Comparison of ENCODE assay signal across 1 cellular context in the genomic region with DNA sequence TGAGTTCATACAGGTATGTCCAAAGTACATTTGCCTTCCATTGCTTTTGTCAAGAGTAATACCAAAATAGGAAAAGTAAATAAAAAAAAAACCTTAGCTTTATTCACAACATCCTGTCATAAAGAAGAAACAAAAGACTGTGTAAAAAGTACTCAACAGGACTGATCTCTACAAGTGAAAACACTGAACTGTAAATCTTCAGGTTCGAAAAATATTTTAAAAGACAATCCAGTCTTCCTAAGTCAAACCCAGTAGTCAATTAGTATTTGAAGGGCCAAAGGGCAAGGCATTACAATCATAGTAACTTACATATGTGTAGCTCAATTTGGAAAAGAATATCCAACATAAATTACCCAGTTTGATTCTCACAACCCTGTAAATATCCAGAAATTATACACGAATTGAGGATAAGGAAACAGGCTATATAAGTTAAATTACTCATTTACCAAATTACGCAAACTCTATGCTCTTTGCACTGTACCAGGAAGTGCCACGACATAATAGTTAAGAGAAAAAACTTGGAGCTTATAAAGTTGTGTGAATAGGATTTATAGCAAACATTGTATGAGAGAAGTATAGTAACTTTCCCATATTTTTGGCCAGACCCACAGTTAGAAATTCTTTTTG.
TF ChIP-seq lines count a peak whose summit lies in the region.

No MANE protein-coding gene starts in this region.

TF ChIP-seq in HepG2, 621 proteins besides CTCF, POLR2A, EP300 and RAD21 (continued from another document and continues in another):
- TF ChIP-seq, protein P1, sequence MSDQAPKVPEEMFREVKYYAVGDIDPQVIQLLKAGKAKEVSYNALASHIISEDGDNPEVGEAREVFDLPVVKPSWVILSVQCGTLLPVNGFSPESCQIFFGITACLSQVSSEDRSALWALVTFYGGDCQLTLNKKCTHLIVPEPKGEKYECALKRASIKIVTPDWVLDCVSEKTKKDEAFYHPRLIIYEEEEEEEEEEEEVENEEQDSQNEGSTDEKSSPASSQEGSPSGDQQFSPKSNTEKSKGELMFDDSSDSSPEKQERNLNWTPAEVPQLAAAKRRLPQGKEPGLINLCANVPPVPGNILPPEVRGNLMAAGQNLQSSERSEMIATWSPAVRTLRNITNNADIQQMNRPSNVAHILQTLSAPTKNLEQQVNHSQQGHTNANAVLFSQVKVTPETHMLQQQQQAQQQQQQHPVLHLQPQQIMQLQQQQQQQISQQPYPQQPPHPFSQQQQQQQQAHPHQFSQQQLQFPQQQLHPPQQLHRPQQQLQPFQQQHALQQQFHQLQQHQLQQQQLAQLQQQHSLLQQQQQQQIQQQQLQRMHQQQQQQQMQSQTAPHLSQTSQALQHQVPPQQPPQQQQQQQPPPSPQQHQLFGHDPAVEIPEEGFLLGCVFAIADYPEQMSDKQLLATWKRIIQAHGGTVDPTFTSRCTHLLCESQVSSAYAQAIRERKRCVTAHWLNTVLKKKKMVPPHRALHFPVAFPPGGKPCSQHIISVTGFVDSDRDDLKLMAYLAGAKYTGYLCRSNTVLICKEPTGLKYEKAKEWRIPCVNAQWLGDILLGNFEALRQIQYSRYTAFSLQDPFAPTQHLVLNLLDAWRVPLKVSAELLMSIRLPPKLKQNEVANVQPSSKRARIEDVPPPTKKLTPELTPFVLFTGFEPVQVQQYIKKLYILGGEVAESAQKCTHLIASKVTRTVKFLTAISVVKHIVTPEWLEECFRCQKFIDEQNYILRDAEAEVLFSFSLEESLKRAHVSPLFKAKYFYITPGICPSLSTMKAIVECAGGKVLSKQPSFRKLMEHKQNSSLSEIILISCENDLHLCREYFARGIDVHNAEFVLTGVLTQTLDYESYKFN (CRISPR knock-in tag; conservative IDR thresholded peaks at IDR 0.05), result peak; percentile 86
- TF ChIP-seq SOX6 (IDR thresholded peaks at IDR 0.05), result no peak
- TF ChIP-seq SOX6 (CRISPR knock-in tag; IDR thresholded peaks at IDR 0.05), result peak; percentile 76
- no peak for TF ChIP-seq NFATC3 (CRISPR knock-in tag; IDR thresholded peaks at IDR 0.05)
- TF ChIP-seq, protein P2, sequence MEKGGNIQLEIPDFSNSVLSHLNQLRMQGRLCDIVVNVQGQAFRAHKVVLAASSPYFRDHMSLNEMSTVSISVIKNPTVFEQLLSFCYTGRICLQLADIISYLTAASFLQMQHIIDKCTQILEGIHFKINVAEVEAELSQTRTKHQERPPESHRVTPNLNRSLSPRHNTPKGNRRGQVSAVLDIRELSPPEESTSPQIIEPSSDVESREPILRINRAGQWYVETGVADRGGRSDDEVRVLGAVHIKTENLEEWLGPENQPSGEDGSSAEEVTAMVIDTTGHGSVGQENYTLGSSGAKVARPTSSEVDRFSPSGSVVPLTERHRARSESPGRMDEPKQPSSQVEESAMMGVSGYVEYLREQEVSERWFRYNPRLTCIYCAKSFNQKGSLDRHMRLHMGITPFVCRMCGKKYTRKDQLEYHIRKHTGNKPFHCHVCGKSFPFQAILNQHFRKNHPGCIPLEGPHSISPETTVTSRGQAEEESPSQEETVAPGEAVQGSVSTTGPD (CRISPR knock-in tag; IDR thresholded peaks at IDR 0.05), result no peak
- TF ChIP-seq NONO (IDR thresholded peaks at IDR 0.05), result no peak
- no peak for TF ChIP-seq NONO (CRISPR knock-in tag; conservative IDR thresholded peaks at IDR 0.05)
- TF ChIP-seq RFXAP (CRISPR knock-in tag; IDR thresholded peaks at IDR 0.05; ENCODE audit: borderline replicate concordance), result no peak
- TF ChIP-seq ZNF777 (CRISPR knock-in tag; IDR thresholded peaks at IDR 0.05), result no peak
- no peak for TF ChIP-seq ZNF296 (CRISPR knock-in tag; conservative IDR thresholded peaks at IDR 0.05)
- TF ChIP-seq SALL1 (CRISPR knock-in tag; IDR thresholded peaks at IDR 0.05), result no peak
- TF ChIP-seq, protein P3, sequence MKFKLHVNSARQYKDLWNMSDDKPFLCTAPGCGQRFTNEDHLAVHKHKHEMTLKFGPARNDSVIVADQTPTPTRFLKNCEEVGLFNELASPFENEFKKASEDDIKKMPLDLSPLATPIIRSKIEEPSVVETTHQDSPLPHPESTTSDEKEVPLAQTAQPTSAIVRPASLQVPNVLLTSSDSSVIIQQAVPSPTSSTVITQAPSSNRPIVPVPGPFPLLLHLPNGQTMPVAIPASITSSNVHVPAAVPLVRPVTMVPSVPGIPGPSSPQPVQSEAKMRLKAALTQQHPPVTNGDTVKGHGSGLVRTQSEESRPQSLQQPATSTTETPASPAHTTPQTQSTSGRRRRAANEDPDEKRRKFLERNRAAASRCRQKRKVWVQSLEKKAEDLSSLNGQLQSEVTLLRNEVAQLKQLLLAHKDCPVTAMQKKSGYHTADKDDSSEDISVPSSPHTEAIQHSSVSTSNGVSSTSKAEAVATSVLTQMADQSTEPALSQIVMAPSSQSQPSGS (CRISPR knock-in tag; IDR thresholded peaks at IDR 0.05), result no peak
- TF ChIP-seq IRF2 (CRISPR knock-in tag; IDR thresholded peaks at IDR 0.05), result 0 out of 2 replicates have a peak, but pooled peaks have one; percentile 32
- TF ChIP-seq SMAD9 (CRISPR knock-in tag; IDR thresholded peaks at IDR 0.05), result no peak
- TF ChIP-seq, protein P4, sequence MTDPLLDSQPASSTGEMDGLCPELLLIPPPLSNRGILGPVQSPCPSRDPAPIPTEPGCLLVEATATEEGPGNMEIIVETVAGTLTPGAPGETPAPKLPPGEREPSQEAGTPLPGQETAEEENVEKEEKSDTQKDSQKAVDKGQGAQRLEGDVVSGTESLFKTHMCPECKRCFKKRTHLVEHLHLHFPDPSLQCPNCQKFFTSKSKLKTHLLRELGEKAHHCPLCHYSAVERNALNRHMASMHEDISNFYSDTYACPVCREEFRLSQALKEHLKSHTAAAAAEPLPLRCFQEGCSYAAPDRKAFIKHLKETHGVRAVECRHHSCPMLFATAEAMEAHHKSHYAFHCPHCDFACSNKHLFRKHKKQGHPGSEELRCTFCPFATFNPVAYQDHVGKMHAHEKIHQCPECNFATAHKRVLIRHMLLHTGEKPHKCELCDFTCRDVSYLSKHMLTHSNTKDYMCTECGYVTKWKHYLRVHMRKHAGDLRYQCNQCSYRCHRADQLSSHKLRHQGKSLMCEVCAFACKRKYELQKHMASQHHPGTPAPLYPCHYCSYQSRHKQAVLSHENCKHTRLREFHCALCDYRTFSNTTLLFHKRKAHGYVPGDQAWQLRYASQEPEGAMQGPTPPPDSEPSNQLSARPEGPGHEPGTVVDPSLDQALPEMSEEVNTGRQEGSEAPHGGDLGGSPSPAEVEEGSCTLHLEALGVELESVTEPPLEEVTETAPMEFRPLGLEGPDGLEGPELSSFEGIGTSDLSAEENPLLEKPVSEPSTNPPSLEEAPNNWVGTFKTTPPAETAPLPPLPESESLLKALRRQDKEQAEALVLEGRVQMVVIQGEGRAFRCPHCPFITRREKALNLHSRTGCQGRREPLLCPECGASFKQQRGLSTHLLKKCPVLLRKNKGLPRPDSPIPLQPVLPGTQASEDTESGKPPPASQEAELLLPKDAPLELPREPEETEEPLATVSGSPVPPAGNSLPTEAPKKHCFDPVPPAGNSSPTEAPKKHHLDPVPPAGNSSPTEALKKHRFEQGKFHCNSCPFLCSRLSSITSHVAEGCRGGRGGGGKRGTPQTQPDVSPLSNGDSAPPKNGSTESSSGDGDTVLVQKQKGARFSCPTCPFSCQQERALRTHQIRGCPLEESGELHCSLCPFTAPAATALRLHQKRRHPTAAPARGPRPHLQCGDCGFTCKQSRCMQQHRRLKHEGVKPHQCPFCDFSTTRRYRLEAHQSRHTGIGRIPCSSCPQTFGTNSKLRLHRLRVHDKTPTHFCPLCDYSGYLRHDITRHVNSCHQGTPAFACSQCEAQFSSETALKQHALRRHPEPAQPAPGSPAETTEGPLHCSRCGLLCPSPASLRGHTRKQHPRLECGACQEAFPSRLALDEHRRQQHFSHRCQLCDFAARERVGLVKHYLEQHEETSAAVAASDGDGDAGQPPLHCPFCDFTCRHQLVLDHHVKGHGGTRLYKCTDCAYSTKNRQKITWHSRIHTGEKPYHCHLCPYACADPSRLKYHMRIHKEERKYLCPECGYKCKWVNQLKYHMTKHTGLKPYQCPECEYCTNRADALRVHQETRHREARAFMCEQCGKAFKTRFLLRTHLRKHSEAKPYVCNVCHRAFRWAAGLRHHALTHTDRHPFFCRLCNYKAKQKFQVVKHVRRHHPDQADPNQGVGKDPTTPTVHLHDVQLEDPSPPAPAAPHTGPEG (CRISPR knock-in tag; IDR thresholded peaks at IDR 0.05), result no peak
- peak; percentile 87 for TF ChIP-seq CHD4 (IDR thresholded peaks at IDR 0.05; ENCODE audit: borderline replicate concordance, low read length)
- no peak for TF ChIP-seq ZNF343 (CRISPR knock-in tag; IDR thresholded peaks at IDR 0.05)
- TF ChIP-seq ZNF282 (IDR thresholded peaks at IDR 0.05; ENCODE audit: partially characterized antibody), result no peak
- peak; percentile 41; the same call in 1 of the 2 replicates for TF ChIP-seq ZNF264 (CRISPR knock-in tag; IDR thresholded peaks at IDR 0.05)
- TF ChIP-seq, protein P5, sequence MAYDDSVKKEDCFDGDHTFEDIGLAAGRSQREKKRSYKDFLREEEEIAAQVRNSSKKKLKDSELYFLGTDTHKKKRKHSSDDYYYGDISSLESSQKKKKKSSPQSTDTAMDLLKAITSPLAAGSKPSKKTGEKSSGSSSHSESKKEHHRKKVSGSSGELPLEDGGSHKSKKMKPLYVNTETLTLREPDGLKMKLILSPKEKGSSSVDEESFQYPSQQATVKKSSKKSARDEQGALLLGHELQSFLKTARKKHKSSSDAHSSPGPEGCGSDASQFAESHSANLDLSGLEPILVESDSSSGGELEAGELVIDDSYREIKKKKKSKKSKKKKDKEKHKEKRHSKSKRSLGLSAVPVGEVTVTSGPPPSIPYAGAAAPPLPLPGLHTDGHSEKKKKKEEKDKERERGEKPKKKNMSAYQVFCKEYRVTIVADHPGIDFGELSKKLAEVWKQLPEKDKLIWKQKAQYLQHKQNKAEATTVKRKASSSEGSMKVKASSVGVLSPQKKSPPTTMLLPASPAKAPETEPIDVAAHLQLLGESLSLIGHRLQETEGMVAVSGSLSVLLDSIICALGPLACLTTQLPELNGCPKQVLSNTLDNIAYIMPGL (CRISPR knock-in tag; IDR thresholded peaks at IDR 0.05; ENCODE audit: borderline replicate concordance in 1 of 2, low read depth in 1 of 2), result no peak
- no peak for TF ChIP-seq SNAPC2 (CRISPR knock-in tag; IDR thresholded peaks at IDR 0.05)
- 0 out of 2 replicates have a peak, but pooled peaks have one; percentile 6 for TF ChIP-seq STAG1 (CRISPR knock-in tag; IDR thresholded peaks at IDR 0.05)
- no peak for TF ChIP-seq ZNF232 (CRISPR knock-in tag; IDR thresholded peaks at IDR 0.05; ENCODE audit: borderline replicate concordance)
- TF ChIP-seq FOXJ3 (CRISPR knock-in tag; IDR thresholded peaks at IDR 0.05; ENCODE audit: borderline replicate concordance), result peak; percentile 61; the same call in 1 of the 2 replicates
- no peak for TF ChIP-seq CHD2 (IDR thresholded peaks at IDR 0.05; ENCODE audit: low read depth, low read length)
- no peak for TF ChIP-seq ZNF558 (CRISPR knock-in tag; IDR thresholded peaks at IDR 0.05; ENCODE audit: borderline replicate concordance)
- TF ChIP-seq CEBPB (IDR thresholded peaks at IDR 0.05; ENCODE audit: borderline replicate concordance, low read depth, low read length), result peak; percentile 95
- TF ChIP-seq, protein P6, sequence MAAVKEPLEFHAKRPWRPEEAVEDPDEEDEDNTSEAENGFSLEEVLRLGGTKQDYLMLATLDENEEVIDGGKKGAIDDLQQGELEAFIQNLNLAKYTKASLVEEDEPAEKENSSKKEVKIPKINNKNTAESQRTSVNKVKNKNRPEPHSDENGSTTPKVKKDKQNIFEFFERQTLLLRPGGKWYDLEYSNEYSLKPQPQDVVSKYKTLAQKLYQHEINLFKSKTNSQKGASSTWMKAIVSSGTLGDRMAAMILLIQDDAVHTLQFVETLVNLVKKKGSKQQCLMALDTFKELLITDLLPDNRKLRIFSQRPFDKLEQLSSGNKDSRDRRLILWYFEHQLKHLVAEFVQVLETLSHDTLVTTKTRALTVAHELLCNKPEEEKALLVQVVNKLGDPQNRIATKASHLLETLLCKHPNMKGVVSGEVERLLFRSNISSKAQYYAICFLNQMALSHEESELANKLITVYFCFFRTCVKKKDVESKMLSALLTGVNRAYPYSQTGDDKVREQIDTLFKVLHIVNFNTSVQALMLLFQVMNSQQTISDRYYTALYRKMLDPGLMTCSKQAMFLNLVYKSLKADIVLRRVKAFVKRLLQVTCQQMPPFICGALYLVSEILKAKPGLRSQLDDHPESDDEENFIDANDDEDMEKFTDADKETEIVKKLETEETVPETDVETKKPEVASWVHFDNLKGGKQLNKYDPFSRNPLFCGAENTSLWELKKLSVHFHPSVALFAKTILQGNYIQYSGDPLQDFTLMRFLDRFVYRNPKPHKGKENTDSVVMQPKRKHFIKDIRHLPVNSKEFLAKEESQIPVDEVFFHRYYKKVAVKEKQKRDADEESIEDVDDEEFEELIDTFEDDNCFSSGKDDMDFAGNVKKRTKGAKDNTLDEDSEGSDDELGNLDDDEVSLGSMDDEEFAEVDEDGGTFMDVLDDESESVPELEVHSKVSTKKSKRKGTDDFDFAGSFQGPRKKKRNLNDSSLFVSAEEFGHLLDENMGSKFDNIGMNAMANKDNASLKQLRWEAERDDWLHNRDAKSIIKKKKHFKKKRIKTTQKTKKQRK (IDR thresholded peaks at IDR 0.05; ENCODE audit: low read length), result no peak
- peak; percentile 93 for TF ChIP-seq ELF1 (CRISPR knock-in tag; IDR thresholded peaks at IDR 0.05)
- TF ChIP-seq ZNF230 (CRISPR knock-in tag; IDR thresholded peaks at IDR 0.05), result no peak
- TF ChIP-seq CBX1 (IDR thresholded peaks at IDR 0.05; ENCODE audit: low read depth), result no peak
- TF ChIP-seq PHF8 (CRISPR knock-in tag; IDR thresholded peaks at IDR 0.05), result no peak
- TF ChIP-seq PAX8 (CRISPR knock-in tag; IDR thresholded peaks at IDR 0.05; ENCODE audit: borderline replicate concordance), result no peak
- no peak for TF ChIP-seq U2AF2 (IDR thresholded peaks at IDR 0.05; ENCODE audit: low read depth, low read length)
- 0 out of 2 replicates have a peak, but pooled peaks have one; percentile 27 for TF ChIP-seq KDM3A (CRISPR knock-in tag; IDR thresholded peaks at IDR 0.05; ENCODE audit: low read depth)
- no peak for TF ChIP-seq ISX (CRISPR knock-in tag; conservative IDR thresholded peaks at IDR 0.05)
- TF ChIP-seq, protein P7, sequence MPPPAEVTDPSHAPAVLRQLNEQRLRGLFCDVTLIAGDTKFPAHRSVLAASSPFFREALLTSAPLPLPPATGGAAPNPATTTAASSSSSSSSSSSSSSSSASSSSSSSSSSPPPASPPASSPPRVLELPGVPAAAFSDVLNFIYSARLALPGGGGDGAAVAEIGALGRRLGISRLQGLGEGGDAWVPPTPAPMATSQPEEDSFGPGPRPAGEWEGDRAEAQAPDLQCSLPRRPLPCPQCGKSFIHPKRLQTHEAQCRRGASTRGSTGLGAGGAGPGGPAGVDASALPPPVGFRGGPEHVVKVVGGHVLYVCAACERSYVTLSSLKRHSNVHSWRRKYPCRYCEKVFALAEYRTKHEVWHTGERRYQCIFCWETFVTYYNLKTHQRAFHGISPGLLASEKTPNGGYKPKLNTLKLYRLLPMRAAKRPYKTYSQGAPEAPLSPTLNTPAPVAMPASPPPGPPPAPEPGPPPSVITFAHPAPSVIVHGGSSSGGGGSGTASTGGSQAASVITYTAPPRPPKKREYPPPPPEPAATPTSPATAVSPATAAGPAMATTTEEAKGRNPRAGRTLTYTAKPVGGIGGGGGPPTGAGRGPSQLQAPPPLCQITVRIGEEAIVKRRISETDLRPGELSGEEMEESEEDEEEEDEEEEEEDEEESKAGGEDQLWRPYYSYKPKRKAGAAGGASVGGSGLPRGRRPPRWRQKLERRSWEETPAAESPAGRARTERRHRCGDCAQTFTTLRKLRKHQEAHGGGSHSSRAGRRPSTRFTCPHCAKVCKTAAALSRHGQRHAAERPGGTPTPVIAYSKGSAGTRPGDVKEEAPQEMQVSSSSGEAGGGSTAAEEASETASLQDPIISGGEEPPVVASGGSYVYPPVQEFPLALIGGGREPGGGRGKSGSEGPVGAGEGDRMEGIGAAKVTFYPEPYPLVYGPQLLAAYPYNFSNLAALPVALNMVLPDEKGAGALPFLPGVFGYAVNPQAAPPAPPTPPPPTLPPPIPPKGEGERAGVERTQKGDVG (CRISPR knock-in tag; IDR thresholded peaks at IDR 0.05; ENCODE audit: borderline replicate concordance), result no peak
- TF ChIP-seq ZNF124 (CRISPR knock-in tag; IDR thresholded peaks at IDR 0.05), result no peak
- TF ChIP-seq KDM4B (CRISPR knock-in tag; IDR thresholded peaks at IDR 0.05), result no peak
- TF ChIP-seq KLF6 (CRISPR knock-in tag; IDR thresholded peaks at IDR 0.05), result no peak
